In the genomic region with DNA sequence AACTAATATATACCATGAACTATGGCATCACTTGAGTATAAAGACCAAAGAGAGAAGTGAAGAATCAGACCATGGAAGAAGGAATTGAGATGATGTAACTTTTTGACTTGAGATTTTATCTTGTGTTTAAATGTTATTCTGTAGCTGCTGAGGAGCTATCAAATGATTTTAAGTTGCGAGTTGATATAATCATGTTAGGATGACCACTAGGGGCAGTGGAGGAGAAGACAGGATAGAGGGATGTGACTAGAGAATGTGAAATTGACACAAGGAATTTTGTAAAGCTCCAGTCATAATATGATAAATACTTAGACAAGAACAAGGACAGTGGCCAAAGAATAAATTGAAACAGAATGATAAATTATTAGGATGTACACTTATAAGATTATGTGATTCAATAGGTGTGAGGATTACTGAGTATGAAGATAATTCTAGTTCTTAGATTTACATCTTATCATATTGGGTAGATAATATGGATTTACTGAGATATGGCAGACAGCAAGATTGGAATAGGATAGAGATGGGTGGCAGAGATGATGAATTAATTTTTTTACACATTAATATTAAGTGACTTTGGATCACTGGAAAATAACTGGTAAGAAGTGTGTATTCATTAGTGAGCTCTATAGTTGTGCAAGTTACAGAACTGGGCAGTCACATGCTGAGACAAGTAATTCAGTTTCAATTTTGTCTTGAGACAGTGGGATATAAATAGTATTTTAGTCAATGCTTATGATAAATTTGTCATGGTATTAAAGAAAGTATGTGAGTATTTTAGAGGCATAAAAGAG, we compare ENCODE assay signal across 13 cellular contexts.
DNase-seq lines count a peak whose midpoint lies in the region; ATAC-seq, FAIRE-seq and TF ChIP-seq lines count a peak whose summit lies in the region.
"Had no signal": no experiment of that assay in that cellular context is flagged by ENCODE, and none has a peak within 500 bp of the region (broad histone marks: within the 10 kb centered on the region; RNA-seq: fewer than 3 reads in every experiment).

No MANE protein-coding gene starts in this region.

- H3K4me3 ChIP-seq in NB4 (ENCODE audit: low read depth, low read length) (no peak overlapping the region), K562 (no peak overlapping the region), mesendoderm (ENCODE audit: low read length) (no peak overlapping the region)

- peaks cover 8% of the 10 kb centered on the region for H3K9me3 Mint-ChIP-seq in CD4-positive, alpha-beta T cell
- H3K9me3 Mint-ChIP-seq: T-helper 1 cell treated with Interleukin-12 subunit alpha and Interleukin-12 subunit beta and Interleukin-4 antibody, amounts not matched to agents 30 μg/mL and 1 μg/mL, for 36 hours had no signal

- H3K4me3 Mint-ChIP-seq in CD4-positive, alpha-beta T cell: no peak overlapping the region
- H3K4me3 Mint-ChIP-seq: activated T-cell treated with anti-CD3 and anti-CD28 coated beads, Interleukin-2, amount 50 U/mL, for 24 hours; stimulated activated naive CD8-positive, alpha-beta T cell treated with anti-CD3 and anti-CD28 coated beads, Interleukin-15, Interleukin-2, amounts not matched to agents 100 ng/mL and 50 ng/mL, for 24 hours; T-helper 1 cell treated with Interleukin-12 subunit alpha and Interleukin-12 subunit beta and Interleukin-4 antibody, amounts not matched to agents 30 μg/mL and 1 μg/mL, for 36 hours had no signal

- H2AFZ ChIP-seq in K562 (ENCODE audit: low read depth, low read length): no peak overlapping the region

- TF ChIP-seq EP300 in K562 (IDR thresholded peaks at IDR 0.05; ENCODE audit: low read length): no peak

- H3K23ac ChIP-seq in mesendoderm (ENCODE audit: low read length): no peak overlapping the region

- no peaks in the 10 kb centered on the region for H3K4me1 ChIP-seq in K562 (replicated peaks in 1 of 2; ENCODE audit: control insufficient read depth in 2 of 2, insufficient read depth in 2 of 2, low read length in 2 of 2)
- no peaks in the 10 kb centered on the region for H3K4me1 ChIP-seq in mesendoderm (ENCODE audit: control insufficient read depth, low read depth, low read length)

- TF ChIP-seq RAD21 in K562 (CRISPR knock-in tag; conservative IDR thresholded peaks at IDR 0.05 in 1 of 2, IDR thresholded peaks at IDR 0.05 in 1 of 2): no peak

- TF ChIP-seq POLR2A in NB4 (IDR thresholded peaks at IDR 0.05; ENCODE audit: extremely low read depth, insufficient read length): no peak
- TF ChIP-seq POLR2A in K562 (conservative IDR thresholded peaks at IDR 0.05): no peak

- no peaks in the 10 kb centered on the region for H4K20me1 ChIP-seq in K562 (replicated peaks; ENCODE audit: control insufficient read depth, insufficient read depth, low read length)

- H3K79me1 ChIP-seq in mesendoderm (ENCODE audit: low read length): no peaks in the 10 kb centered on the region

- H3K36me3 ChIP-seq in K562 (ENCODE audit: control insufficient read depth, insufficient read depth, low read length) (no peaks in the 10 kb centered on the region), mesendoderm (ENCODE audit: control insufficient read depth, insufficient read depth, low read length) (no peaks in the 10 kb centered on the region)

- H3K4me1 Mint-ChIP-seq in CD4-positive, alpha-beta T cell (ENCODE audit: low read depth): no peaks in the 10 kb centered on the region

- H3K18ac ChIP-seq in mesendoderm (ENCODE audit: low read length): no peak overlapping the region

- H3K9me1 ChIP-seq in K562 (ENCODE audit: control insufficient read depth, insufficient read depth, low read length): no peaks in the 10 kb centered on the region

- FAIRE-seq in K562 (lab: Jason Lieb, UNC): no peak
- FAIRE-seq: G401.6, GM19239 had no signal

- no peak overlapping the region for H2BK120ac ChIP-seq in mesendoderm (ENCODE audit: low read depth, low read length)

- in situ Hi-C loops in K562 (cut with MboI): no loop called here

- WGBS in K562 (ENCODE audit: insufficient coverage, low coverage, missing lambda C conversion rate): 0% methylated on average over 1 of the region's 1 CpG
- WGBS in mesendoderm (ENCODE audit: extremely low coverage, insufficient coverage, low lambda C conversion rate): no CpG with 5 or more reads among the region's 1 CpG

- H3K27ac ChIP-seq in K562 (ENCODE audit: extremely low read depth, low read depth, low read length) (no peak overlapping the region), mesendoderm (ENCODE audit: low read depth, low read length) (no peak overlapping the region)
- H3K27ac ChIP-seq in CD4-positive, alpha-beta T cell (ENCODE audit: low read depth, low read length): no peak overlapping the region

- H3K27me3 ChIP-seq in K562 (ENCODE audit: control insufficient read depth in 2 of 2, insufficient read depth in 2 of 2, low read length in 2 of 2) (no peaks in the 10 kb centered on the region), mesendoderm (ENCODE audit: insufficient read depth, low read length, poor library complexity) (no peaks in the 10 kb centered on the region)
- H3K27me3 ChIP-seq in CD4-positive, alpha-beta T cell (ENCODE audit: control insufficient read depth, insufficient read depth, low read length): no peaks in the 10 kb centered on the region

- H3K4me2 ChIP-seq in K562 (ENCODE audit: insufficient read depth, low read length) (no peak overlapping the region), mesendoderm (ENCODE audit: low read length) (no peak overlapping the region)

- BruUV-seq in K562 (replicated peaks; lab: Mats Ljungman, UMichigan): no TSS peak

- H3K9ac ChIP-seq in K562 (ENCODE audit: insufficient read depth in 1 of 2, low read depth in 2 of 2, low read length in 2 of 2) (no peak overlapping the region), mesendoderm (ENCODE audit: low read length) (no peak overlapping the region)

- H3K27me3 Mint-ChIP-seq in CD4-positive, alpha-beta T cell: no peaks in the 10 kb centered on the region
- H3K27me3 Mint-ChIP-seq: activated T-cell treated with anti-CD3 and anti-CD28 coated beads, Interleukin-2, amount 50 U/mL, for 24 hours; stimulated activated naive CD8-positive, alpha-beta T cell treated with anti-CD3 and anti-CD28 coated beads, Interleukin-15, Interleukin-2, amounts not matched to agents 100 ng/mL and 50 ng/mL, for 24 hours had no signal

- no peak overlapping the region for H4K8ac ChIP-seq in mesendoderm (ENCODE audit: low read depth, low read length)

- no peak overlapping the region for H2AK5ac ChIP-seq in mesendoderm (ENCODE audit: low read length)

- no peaks in the 10 kb centered on the region for H3K9me3 ChIP-seq in K562 (replicated peaks; ENCODE audit: control insufficient read depth, insufficient read depth, low read depth, low read length)
- H3K9me3 ChIP-seq in CD4-positive, alpha-beta T cell (ENCODE audit: control insufficient read depth, low read length): no peaks in the 10 kb centered on the region

- no peak for DNase-seq in GM10248 (ENCODE audit: extremely low spot score)
- peak; percentile 9 for DNase-seq in NB4 (ENCODE audit: low read depth)
- DNase-seq in K562 (ENCODE audit: extremely low read depth in 1 of 4, low spot score in 3 of 4): peak; percentile 3 to 11 (median 7)
- DNase-seq in mesendoderm: peak; percentile 44
- no peak for DNase-seq in CD4-positive, alpha-beta T cell
- DNase-seq in activated naive CD4-positive, alpha-beta T cell treated with anti-CD3 and anti-CD28 coated beads, Interleukin-2, amount 50 U/mL, for 16 hours: no peak
- no peak for DNase-seq in NCI-H1694 treated with DMSO at 0.1 percent for 48 hours (lab: John Stamatoyannopoulos, UW)
- DNase-seq: activated T-cell treated with anti-CD3 and anti-CD28 coated beads, Interleukin-2, amount 50 U/mL, for 24 hours had no signal

- H2BK15ac ChIP-seq in mesendoderm (replicated peaks; ENCODE audit: low read depth): no peak overlapping the region

- H3K36me3 Mint-ChIP-seq in CD4-positive, alpha-beta T cell (ENCODE audit: low read depth): no peaks in the 10 kb centered on the region

- no peak overlapping the region for H4K5ac ChIP-seq in mesendoderm (ENCODE audit: low read length)

- H3K79me2 ChIP-seq in K562 (ENCODE audit: control insufficient read depth, insufficient read depth, low read length) (no peaks in the 10 kb centered on the region), mesendoderm (ENCODE audit: control insufficient read depth, insufficient read depth, low read length) (no peaks in the 10 kb centered on the region)

- CTCF ChIA-PET in GM10248 (lab: Yijun Ruan, JAX): no interaction called here
- CTCF ChIA-PET in K562 (lab: Yijun Ruan, JAX; ENCODE audit: low intra/inter-chr PET ratio): no interaction called here
- CTCF ChIA-PET in CD4-positive, alpha-beta T cell (lab: Charles Lee): no interaction called here

- POLR2A ChIA-PET in GM10248 (lab: Yijun Ruan, JAX): no interaction called here
- POLR2A ChIA-PET in K562 (lab: Yijun Ruan, JAX): interaction anchor here (1.7 kb wide), 1 partner anchor 12 kb away, joined by 4 read pairs; no protein-coding TSS in a partner anchor
- POLR2A ChIA-PET in CD4-positive, alpha-beta T cell (lab: Charles Lee): no interaction called here

- no peak overlapping the region for H3K56ac ChIP-seq in mesendoderm (ENCODE audit: low read length)

- ATAC-seq in K562: no peak
- ATAC-seq in CD4-positive, alpha-beta T cell (ENCODE audit: poor library complexity): no peak
- ATAC-seq in HG02571 (IDR thresholded peaks at IDR 0.05; ENCODE audit: unreplicated experiment): no peak

- H3K4ac ChIP-seq in mesendoderm (ENCODE audit: low read depth, low read length): no peak overlapping the region

- H3K27ac Mint-ChIP-seq in CD4-positive, alpha-beta T cell: no peak overlapping the region
- H3K27ac Mint-ChIP-seq: activated T-cell treated with anti-CD3 and anti-CD28 coated beads, Interleukin-2, amount 50 U/mL, for 24 hours; stimulated activated naive CD8-positive, alpha-beta T cell treated with anti-CD3 and anti-CD28 coated beads, Interleukin-15, Interleukin-2, amounts not matched to agents 100 ng/mL and 50 ng/mL, for 24 hours; T-helper 1 cell treated with Interleukin-12 subunit alpha and Interleukin-12 subunit beta and Interleukin-4 antibody, amounts not matched to agents 30 μg/mL and 1 μg/mL, for 36 hours had no signal

- peak; percentile 24 for TF ChIP-seq CTCF in GM10248 (IDR thresholded peaks at IDR 0.05; ENCODE audit: control extremely low read depth, extremely low read depth, low read depth, missing control alignments)
- TF ChIP-seq CTCF in NB4 (IDR thresholded peaks at IDR 0.05; ENCODE audit: low read depth, low read length): no peak
- TF ChIP-seq CTCF in K562 (IDR thresholded peaks at IDR 0.05 in 2 of 3, conservative IDR thresholded peaks at IDR 0.05 in 1 of 3; ENCODE audit: insufficient read depth in 2 of 3, low read depth in 1 of 3, low read length in 3 of 3): peak in 1 of 3 experiments; percentile 29; a peak in 2 of 6 replicates
- TF ChIP-seq CTCF in CD4-positive, alpha-beta T cell (IDR thresholded peaks at IDR 0.05): no peak

- no peak overlapping the region for H2BK5ac ChIP-seq in mesendoderm (ENCODE audit: low read length)

- intact Hi-C loops in K562 (cut with micrococcal nuclease): no loop called here
- intact Hi-C loops in CD4-positive, alpha-beta T cell (cut with DNase I, micrococcal nuclease): no loop called here

TF ChIP-seq in K562, 482 proteins besides CTCF, POLR2A, EP300 and RAD21 (continues in another document):
- TF ChIP-seq MTA2 (IDR thresholded peaks at IDR 0.05; ENCODE audit: low read depth) (no peak), PHB (CRISPR knock-in tag; IDR thresholded peaks at IDR 0.05) (no peak), DACH1 (IDR thresholded peaks at IDR 0.05; ENCODE audit: partially characterized antibody) (no peak), ETV1 (tag; conservative IDR thresholded peaks at IDR 0.05; ENCODE audit: low read depth) (no peak), YBX1 (IDR thresholded peaks at IDR 0.05) (no peak)

Comparison
In these comparisons a context has a peak if more than half of its experiments do, and no peak if none do; other contexts are left out.
1. DNase-seq: peak in NB4 (single experiment), K562 (4 of 4) and mesendoderm (single experiment); none in GM10248 (single experiment), CD4-positive, alpha-beta T cell (0 of 10), activated naive CD4-positive, alpha-beta T cell treated with anti-CD3 and anti-CD28 coated beads, Interleukin-2, amount 50 U/mL, for 16 hours (single experiment) and NCI-H1694 treated with DMSO at 0.1 percent for 48 hours (single experiment).